29 cellular contexts compared by ENCODE assay signal in the genomic region with DNA sequence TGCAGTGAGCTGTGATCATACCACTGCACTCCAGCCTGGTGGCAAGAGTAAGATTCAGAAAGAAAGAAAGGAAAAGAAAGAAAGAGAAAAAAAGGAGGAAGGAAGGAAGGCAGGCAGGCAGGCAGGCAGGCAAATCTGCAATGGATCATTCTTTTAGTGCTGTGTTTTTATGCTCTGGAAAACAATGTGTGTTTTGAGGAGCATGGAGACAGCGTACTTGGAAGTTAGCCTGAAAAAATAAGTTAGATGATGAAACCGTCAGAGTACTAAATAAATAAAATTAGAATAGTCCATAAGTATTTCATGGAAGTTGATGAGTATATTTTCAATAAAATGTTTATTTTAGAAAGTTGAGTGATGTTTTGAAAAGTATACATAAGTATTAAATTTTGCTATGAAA.
"Had no signal": no experiment of that assay in that cellular context is flagged by ENCODE, and none has a peak within 500 bp of the region (broad histone marks: within the 10 kb centered on the region; RNA-seq: fewer than 3 reads in every experiment).

No MANE protein-coding gene starts in this region.

- H3K27ac ChIP-seq: coronary artery, esophagus muscularis mucosa, heart left ventricle, left lung, lower lobe of right lung, right lobe of liver, skin epidermis, upper lobe of left lung had no signal

- H3K4me3 ChIP-seq: coronary artery, esophagus muscularis mucosa, heart left ventricle, left lung, lower lobe of right lung, mucosa of descending colon, right lobe of liver, skin epidermis, upper lobe of left lung had no signal

- DNase-seq: activated CD4-positive, alpha-beta memory T cell treated with anti-CD3 and anti-CD28 coated beads, Interleukin-2, amount 10 ng/mL, durations not matched to agents 7 days and 5 days; activated CD4-positive, alpha-beta T cell treated with anti-CD3 and anti-CD28 coated beads for 1 hour; activated CD4-positive, alpha-beta T cell treated with anti-CD3 and anti-CD28 coated beads, Interleukin-2, amount 10 ng/mL, durations not matched to agents 7 days and 5 days; activated CD8-positive, alpha-beta memory T cell treated with anti-CD3 and anti-CD28 coated beads, Interleukin-2, amount 50 U/mL, for 48 hours; activated gamma-delta T cell treated with Interleukin-2 at 50 U/mL for 16 hours; activated naive CD4-positive, alpha-beta T cell treated with anti-CD3 and anti-CD28 coated beads, Interleukin-2, amount 50 U/mL, for 16 hours; activated T-cell treated with anti-CD3 and anti-CD28 coated beads, Interleukin-2, amount 50 U/mL, for 4 hours; amniotic stem cell; cerebellar nuclear complex; heart left ventricle; hypothalamus; immature natural killer cell; left lung; lower lobe of right lung; mucosa of descending colon; right lobe of liver; stimulated activated CD4-positive, alpha-beta T cell treated with anti-CD3 and anti-CD28 coated beads, Interleukin-12 subunit alpha, Interleukin-12 subunit beta, amount 100 ng/mL, for 4 hours; stimulated activated CD4-positive, alpha-beta T cell treated with anti-CD3 and anti-CD28 coated beads, Interleukin-4, amount 100 ng/mL, for 1 hour; substantia nigra; T-helper 2 cell; upper lobe of left lung had no signal

- ATAC-seq: activated T-cell treated with anti-CD3 and anti-CD28 coated beads, Interleukin-2, amount 50 U/mL, for 4 hours; activated T-helper 17 cell treated with anti-CD3 and anti-CD28 coated beads, Interleukin-2, amount 50 U/mL, for 72 hours; heart left ventricle; left lung; lower lobe of right lung; mucosa of descending colon; natural killer cell treated with Interleukin-12 subunit alpha and Interleukin-12 subunit beta and Interleukin-15 and Interleukin-18, amount 100 ng/mL, for 72 hours; right lobe of liver; WTC11 had no signal

- H3K27me3 ChIP-seq: esophagus muscularis mucosa, heart left ventricle, left lung, right lobe of liver, upper lobe of left lung had no signal

- H3K36me3 ChIP-seq: esophagus muscularis mucosa, heart left ventricle, left lung, lower lobe of right lung, right lobe of liver, upper lobe of left lung had no signal

- H3K4me1 ChIP-seq: left lung, lower lobe of right lung, right lobe of liver, upper lobe of left lung had no signal

- H3K9me3 ChIP-seq: esophagus muscularis mucosa, lower lobe of right lung, mucosa of descending colon, right lobe of liver, upper lobe of left lung had no signal

- FAIRE-seq: astrocyte, bronchial epithelial cell had no signal
